13 cellular contexts compared by ENCODE assay signal in the genomic region with DNA sequence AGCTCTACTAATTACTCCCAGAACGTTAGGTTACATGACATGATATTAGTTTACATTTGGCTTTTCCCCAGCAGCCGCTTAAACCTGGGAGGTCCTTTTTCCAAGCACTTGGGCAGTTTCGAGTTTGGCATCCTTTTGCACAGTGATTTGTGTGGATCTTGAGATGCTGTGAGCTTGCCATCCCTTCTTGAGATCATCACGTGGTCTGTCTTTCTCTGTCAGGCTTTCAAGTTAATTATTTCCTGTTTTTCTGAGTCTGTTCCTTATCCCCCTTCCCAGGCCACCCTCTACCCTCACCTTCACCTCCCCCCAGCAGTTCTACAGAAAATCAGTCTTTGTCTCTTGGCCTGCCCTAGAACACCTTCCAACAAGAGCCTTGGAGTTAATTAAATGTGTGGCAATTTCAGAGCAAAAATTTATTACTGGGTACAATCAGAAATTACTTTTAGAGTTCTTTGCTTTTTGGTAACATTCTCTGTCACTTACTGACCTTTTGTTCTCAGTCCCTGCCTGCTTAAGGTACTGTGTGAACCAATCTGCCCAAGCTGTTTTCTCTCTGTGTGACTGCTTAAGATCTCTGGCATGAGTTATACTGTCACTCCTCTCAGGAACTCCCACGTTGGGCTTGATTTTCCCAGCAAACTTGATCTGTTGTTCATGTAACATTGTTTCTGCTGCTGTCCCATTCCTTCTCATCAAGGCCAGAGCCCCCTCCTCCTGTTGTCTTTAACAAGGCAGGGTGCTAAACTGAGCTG. TPM values are rescaled to one million over a fixed set of nuclear protein-coding genes. Genes with fewer than 3 reads are reported as not detected.
A peak's percentile ranks its signal among the peaks of the same experiment; 100 is the strongest.
DNase-seq lines count a peak whose midpoint lies in the region; ATAC-seq lines count a peak whose summit lies in the region.
"Had no signal": no experiment of that assay in that cellular context is flagged by ENCODE, and none has a peak within 500 bp of the region (broad histone marks: within the 10 kb centered on the region; RNA-seq: fewer than 3 reads in every experiment).

No MANE protein-coding gene starts in this region.

- H3K27me3 ChIP-seq in adipocyte (replicated peaks; ENCODE audit: control insufficient read depth, insufficient read depth, low read length) = no peaks in the 10 kb centered on the region

- peaks cover 26% of the 10 kb centered on the region for H3K4me1 ChIP-seq in adipocyte (ENCODE audit: control insufficient read depth, insufficient read depth, low read length)

- H3K36me3 ChIP-seq in adipocyte (ENCODE audit: control insufficient read depth, insufficient read depth, low read length, severe bottlenecking) = no peaks in the 10 kb centered on the region

- intact Hi-C loops in left colon (cut with DNase I, micrococcal nuclease) = no loop called here

- peak overlapping the region; percentile 40 for H3K9ac ChIP-seq in adipocyte (ENCODE audit: low read length)

- no peaks in the 10 kb centered on the region for H3K9me3 ChIP-seq in adipocyte (ENCODE audit: control insufficient read depth, low read length)

- ATAC-seq in HG03457 (IDR thresholded peaks at IDR 0.05; ENCODE audit: unreplicated experiment) = no peak
- ATAC-seq in left colon = no peak
- ATAC-seq: activated naive CD4-positive, alpha-beta T cell treated with anti-CD3 and anti-CD28 coated beads, Interleukin-2, amount 50 U/mL, for 72 hours had no signal

- DNase-seq in CD1c-positive myeloid dendritic cell (ENCODE audit: extremely low spot score) = peak; percentile 7
- peak; percentile 36 for DNase-seq in LHCN-M2 (ENCODE audit: low read depth)
- peak; percentile 22 for DNase-seq in adipocyte (ENCODE audit: low read depth)
- peak; percentile 30 for DNase-seq in myocyte (ENCODE audit: low read depth)
- no peak for DNase-seq in NCI-H2171 treated with DMSO at 0.1 percent for 48 hours (lab: John Stamatoyannopoulos, UW)
- DNase-seq in left colon = no peak
- DNase-seq in ureter (ENCODE audit: low spot score) = no peak
- DNase-seq: activated CD4-positive, alpha-beta T cell treated with anti-CD3 and anti-CD28 coated beads for 4 hours; CD4-positive, alpha-beta memory T cell; NCI-H2029 treated with DMSO at 0.1 percent for 48 hours; stimulated activated naive CD4-positive, alpha-beta T cell treated with Interleukin-2 at 50 U/mL for 16 hours had no signal

- H3K4me3 ChIP-seq in adipocyte (ENCODE audit: low read length) = no peak overlapping the region

RNA-seq across cellular contexts. Expression of a gene that starts 3.1 kb away (rescaled TPM):
- total RNA-seq in LHCN-M2 (2014; rRNA removed) (66.2 and 120 TPM in 2 replicates), myocyte (81.5 and 99.4 TPM in 2 replicates), left colon (10 to 100 TPM; 18.5 to 20.3 TPM), ureter (40.0 TPM)
- 9.2 TPM for polyA plus RNA-seq in LHCN-M2 (2012)
- polyA plus RNA-seq in myocyte (2012) = 17.5 TPM

RNA-seq across cellular contexts. Expression of a gene that starts 59.6 kb away (rescaled TPM):
- total RNA-seq in LHCN-M2 (2014; rRNA removed) = 0.46 and 0.64 TPM in 2 replicates
- 2.1 TPM for polyA plus RNA-seq in LHCN-M2 (2012)
- total RNA-seq in myocyte = 0.72 and 2.5 TPM in 2 replicates
- 4.0 TPM for polyA plus RNA-seq in myocyte (2012)
- 100 to 1,000 TPM; 108 to 170 TPM for total RNA-seq in left colon
- total RNA-seq in ureter = 5.0 TPM

Comparison
In these comparisons a context has a peak if more than half of its experiments do, and no peak if none do; other contexts are left out.
1. DNase-seq: peak in CD1c-positive myeloid dendritic cell (single experiment), LHCN-M2 (single experiment), adipocyte (single experiment) and myocyte (single experiment); none in NCI-H2171 treated with DMSO at 0.1 percent for 48 hours (single experiment), left colon (0 of 2) and ureter (single experiment).
2. RNA of a gene that starts 59.6 kb away (total RNA-seq): 108 to 170 TPM in left colon; 5.0 TPM in ureter (single experiment), 0.72 to 2.5 TPM in myocyte and 0.46 to 0.64 TPM in LHCN-M2; every median in the first group is over 10 times any median in the second.